ENCODE assay signal across 18 cellular contexts in the genomic region with DNA sequence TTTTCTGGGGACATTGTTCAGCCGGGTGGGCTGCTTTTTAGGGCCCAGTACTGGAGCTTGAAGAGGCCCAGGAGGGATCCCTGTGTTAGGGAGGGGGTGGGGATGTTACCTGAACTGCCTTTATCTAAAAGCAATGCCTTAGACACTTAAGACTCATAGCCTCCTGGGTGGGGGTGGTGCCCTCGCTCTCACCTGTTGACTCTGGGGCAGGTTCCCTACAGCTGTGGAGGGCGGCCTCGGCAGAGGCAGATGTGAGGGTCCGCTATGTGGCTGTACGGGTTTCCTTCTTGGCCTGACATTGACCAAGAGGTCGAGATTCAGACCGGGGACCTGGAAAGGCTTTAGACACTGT. TPM values are rescaled to one million over a fixed set of nuclear protein-coding genes. Genes with fewer than 3 reads are reported as not detected.
DNase-seq lines count a peak whose midpoint lies in the region; ATAC-seq, FAIRE-seq and TF ChIP-seq lines count a peak whose summit lies in the region.
"Had no signal": no experiment of that assay in that cellular context is flagged by ENCODE, and none has a peak within 500 bp of the region (broad histone marks: within the 10 kb centered on the region; RNA-seq: fewer than 3 reads in every experiment).

No MANE protein-coding gene starts in this region.

- dilution Hi-C loops in keratinocyte (cut with MboI; ENCODE audit: extremely low pct_ligation_motif_present, low sequenced_read_pairs) = no loop called here

- H3K9ac ChIP-seq in GM12878 (ENCODE audit: control insufficient read depth, insufficient read depth, low read length) (no peak overlapping the region; the same call in 1 of the 2 replicates), keratinocyte (ENCODE audit: control insufficient read depth, extremely low read depth, insufficient read depth, low read length) (peak overlapping the region; percentile 69)

- TF ChIP-seq RAD21 in GM12878 (IDR thresholded peaks at IDR 0.05; ENCODE audit: insufficient read depth, low read depth, low read length) = no peak

- RAD21 ChIA-PET in GM12878 (lab: Charles Lee; ENCODE audit: unreplicated experiment) = interaction anchor here (1.3 to 11.2 kb wide), 7 partner anchors 12 to 226 kb away, joined by 3 to 139 read pairs (median 7); a partner anchor contains a TSS

- CTCF ChIA-PET in GM12878 (lab: Yijun Ruan, JAX) = interaction anchor here (0.7 to 10.0 kb wide), 10 partner anchors 9 to 337 kb away, joined by 3 to 131 read pairs (median 3); no protein-coding TSS in a partner anchor

- H3K4me1 ChIP-seq in GM23338 (ENCODE audit: insufficient read depth) (peaks cover 51% of the 10 kb centered on the region), GM12878 (ENCODE audit: control insufficient read depth, insufficient read depth, low read length) (peaks cover 25% of the 10 kb centered on the region), keratinocyte (ENCODE audit: control insufficient read depth, extremely low read depth, insufficient read depth, low read length) (peaks cover 42% of the 10 kb centered on the region), prostate gland (replicated peaks) (no peaks in the 10 kb centered on the region)

- H3K27ac ChIP-seq in GM23338 (ENCODE audit: low read depth) (no peak overlapping the region), GM12878 (ENCODE audit: control insufficient read depth, insufficient read depth) (no peak overlapping the region), keratinocyte (ENCODE audit: control insufficient read depth, insufficient read depth, low read length) (peak overlapping the region; percentile 92), prostate gland (peak overlapping the region; percentile 63 to 81)

- TF ChIP-seq EP300 in GM12878 (IDR thresholded peaks at IDR 0.05; ENCODE audit: borderline replicate concordance in 1 of 2, control insufficient read depth in 1 of 2, low read depth in 2 of 2, low read length in 2 of 2) = no peak

- DNase-seq in GM23338 (ENCODE audit: low spot score) = peak; percentile 44
- DNase-seq in GM12878 (ENCODE audit: low read depth, low spot score) = no peak
- no peak for DNase-seq in keratinocyte (ENCODE audit: low read depth, low spot score)
- DNase-seq in prostate gland (ENCODE audit: low spot score) = no peak
- no peak for DNase-seq in MV-4-11 (lab: John Stamatoyannopoulos, UW)
- DNase-seq in NCI-H2029 (lab: John Stamatoyannopoulos, UW) = no peak
- no peak for DNase-seq in NAMALWA (ENCODE audit: low spot score)
- DNase-seq in T-helper 17 cell = no peak
- DNase-seq: activated CD4-positive, CD25-positive, alpha-beta regulatory T cell treated with anti-CD3 and anti-CD28 coated beads, Interleukin-2, amount 50 U/mL, for 72 hours; activated naive CD8-positive, alpha-beta T cell treated with anti-CD3 and anti-CD28 coated beads for 36 hours; caudate nucleus; HFFc6; left cardiac atrium; NCI-H1092; T-cell had no signal

- 0 out of 2 replicates have a peak, but pooled peaks cover 3% of the 10 kb centered on the region for H3F3A ChIP-seq in GM23338 (replicated peaks; ENCODE audit: low read depth)

- H3K36me3 Mint-ChIP-seq in GM23338 (ENCODE audit: low read depth) (peaks cover 36% of the 10 kb centered on the region), T-helper 17 cell (ENCODE audit: low read depth) (no peaks in the 10 kb centered on the region)
- H3K36me3 Mint-ChIP-seq: activated naive CD8-positive, alpha-beta T cell treated with anti-CD3 and anti-CD28 coated beads for 36 hours; T-cell had no signal

- 68% methylated on average over 7 of the region's 8 CpGs for WGBS in GM12878 (ENCODE audit: insufficient coverage, insufficient replicate concordance, low lambda C conversion rate, missing lambda C conversion rate)
- WGBS in prostate gland = 48% methylated on average over 8 of the region's 8 CpGs

- no peak; the same call in 2 of the 3 replicates for ATAC-seq in GM23338
- peak; percentile 5 for ATAC-seq in GM12878
- ATAC-seq in T-helper 17 cell = no peak
- ATAC-seq: left cardiac atrium, T-cell had no signal

- H3K27me3 ChIP-seq in GM23338 (ENCODE audit: insufficient read depth) (no peaks in the 10 kb centered on the region), GM12878 (replicated peaks in 1 of 2; ENCODE audit: control insufficient read depth in 2 of 2, insufficient read depth in 2 of 2, low read length in 1 of 2) (no peaks in the 10 kb centered on the region), keratinocyte (ENCODE audit: control insufficient read depth, extremely low read depth, insufficient read depth, low read length) (no peaks in the 10 kb centered on the region), prostate gland (replicated peaks; ENCODE audit: insufficient read depth) (no peaks in the 10 kb centered on the region)

- H3K79me2 ChIP-seq in GM23338 (replicated peaks; ENCODE audit: insufficient read depth) (peaks cover 63% of the 10 kb centered on the region), GM12878 (ENCODE audit: control insufficient read depth, insufficient read depth, low read length) (no peaks in the 10 kb centered on the region; the same call in 1 of the 2 replicates), keratinocyte (ENCODE audit: control insufficient read depth, insufficient read depth, low read length) (peaks cover 22% of the 10 kb centered on the region)

- TF ChIP-seq POLR2A in GM12878 (IDR thresholded peaks at IDR 0.05; ENCODE audit: low read depth, low read length) = no peak
- TF ChIP-seq POLR2A in prostate gland (IDR thresholded peaks at IDR 0.05) = no peak

- H4K20me1 ChIP-seq in GM23338 (replicated peaks; ENCODE audit: insufficient read depth) (no peaks in the 10 kb centered on the region; the same call in none of the 2 replicates), GM12878 (ENCODE audit: control insufficient read depth, insufficient read depth) (no peaks in the 10 kb centered on the region), keratinocyte (ENCODE audit: control insufficient read depth, extremely low read depth, insufficient read depth, low read length) (peaks cover 11% of the 10 kb centered on the region)

- H3K27me3 Mint-ChIP-seq in GM23338 (ENCODE audit: insufficient read depth, low read depth, poor library complexity) (peaks cover 27% of the 10 kb centered on the region), T-helper 17 cell (peaks cover 5% of the 10 kb centered on the region)

- FAIRE-seq in GM12878 (lab: Jason Lieb, UNC) = no peak
- no peak for FAIRE-seq in keratinocyte (lab: Jason Lieb, UNC)
- FAIRE-seq: HTR-8/SVneo had no signal

- H3K4me2 ChIP-seq in GM23338 = peak overlapping the region; percentile 95
- peak overlapping the region; percentile 15; the same call in 1 of the 2 replicates for H3K4me2 ChIP-seq in GM12878 (ENCODE audit: control insufficient read depth, insufficient read depth)
- peak overlapping the region; percentile 95 for H3K4me2 ChIP-seq in keratinocyte (ENCODE audit: control insufficient read depth, extremely low read depth, insufficient read depth, low read depth, low read length)

- H3K9me3 Mint-ChIP-seq in GM23338 = no peaks in the 10 kb centered on the region; the same call in 2 of the 3 replicates
- H3K9me3 Mint-ChIP-seq: activated naive CD8-positive, alpha-beta T cell treated with anti-CD3 and anti-CD28 coated beads for 36 hours; HFFc6; T-cell had no signal

- peak overlapping the region; percentile 30; the same call in 1 of the 2 replicates for H3K4me3 ChIP-seq in GM23338
- H3K4me3 ChIP-seq in GM12878 = no peak overlapping the region
- peak overlapping the region; percentile 72 to 84 (median 81) for H3K4me3 ChIP-seq in keratinocyte (ENCODE audit: control insufficient read depth in 2 of 3, extremely low read depth in 1 of 3, insufficient read depth in 2 of 3, low read depth in 1 of 3, low read length in 3 of 3)
- H3K4me3 ChIP-seq in prostate gland = peak overlapping the region; percentile 29 to 30

- peak overlapping the region; percentile 85; the same call in 2 of the 3 replicates for H3K4me3 Mint-ChIP-seq in GM23338
- H3K4me3 Mint-ChIP-seq in T-helper 17 cell = no peak overlapping the region
- H3K4me3 Mint-ChIP-seq: activated naive CD8-positive, alpha-beta T cell treated with anti-CD3 and anti-CD28 coated beads for 36 hours; HFFc6; T-cell had no signal

- H3K27ac Mint-ChIP-seq in GM23338 (0 out of 2 replicates have a peak overlapping the region, but pooled peaks have one; percentile 72), T-helper 17 cell (no peak overlapping the region)
- H3K27ac Mint-ChIP-seq: activated naive CD8-positive, alpha-beta T cell treated with anti-CD3 and anti-CD28 coated beads for 36 hours; HFFc6; T-cell had no signal

- H3K4me1 Mint-ChIP-seq in GM23338 (peaks cover 59% of the 10 kb centered on the region), T-helper 17 cell (peaks cover 17% of the 10 kb centered on the region)

- H3K9me2 ChIP-seq in GM23338 (ENCODE audit: insufficient read depth) = no peaks in the 10 kb centered on the region

- no peaks in the 10 kb centered on the region for H3K9me1 ChIP-seq in keratinocyte (ENCODE audit: control insufficient read depth, extremely low read depth, insufficient read depth, low read length)

- BruUV-seq in GM12878 (replicated peaks; lab: Mats Ljungman, UMichigan) = TSS peak; percentile 83

- H2AFZ ChIP-seq in GM23338 = no peak overlapping the region
- no peak overlapping the region; the same call in 1 of the 2 replicates for H2AFZ ChIP-seq in GM12878 (ENCODE audit: control insufficient read depth, low read depth, low read length)
- H2AFZ ChIP-seq in keratinocyte (ENCODE audit: control insufficient read depth, low read length) = peak overlapping the region; percentile 37

- no peaks in the 10 kb centered on the region; the same call in 1 of the 2 replicates for H3K36me3 ChIP-seq in GM23338 (ENCODE audit: insufficient read depth)
- H3K36me3 ChIP-seq in GM12878 (ENCODE audit: control insufficient read depth in 2 of 2, insufficient read depth in 2 of 2, low read length in 1 of 2) = peaks cover 0 to 12% of the 10 kb centered on the region in 2 experiments; a peak in 2 of 4 replicates
- H3K36me3 ChIP-seq in keratinocyte (ENCODE audit: control insufficient read depth in 2 of 2, extremely low read depth in 1 of 2, insufficient read depth in 2 of 2, low read length in 2 of 2) = peaks cover 19 to 28% of the 10 kb centered on the region in 2 experiments
- H3K36me3 ChIP-seq in prostate gland = no peaks in the 10 kb centered on the region

- intact Hi-C loops in GM12878 (cut with micrococcal nuclease; ENCODE audit: unreplicated experiment) (loop anchor here (2.0 kb wide), 1 partner anchor 75 kb away; no protein-coding TSS in a partner anchor), prostate gland (cut with DNase I) (no loop called here)

- in situ Hi-C loops in GM12878 (cut with MboI) = no loop called here

- POLR2A ChIA-PET in GM12878 (lab: Charles Lee) = interaction anchor here (0.6 to 5.1 kb wide), 5 partner anchors 12 to 76 kb away, joined by 3 to 49 read pairs (median 3); no protein-coding TSS in a partner anchor

- no peaks in the 10 kb centered on the region for H3K9me3 ChIP-seq in GM12878 (replicated peaks; ENCODE audit: control insufficient read depth, insufficient read depth, low read length)
- H3K9me3 ChIP-seq in keratinocyte (ENCODE audit: control insufficient read depth, low read depth, low read length) = no peaks in the 10 kb centered on the region
- H3K9me3 ChIP-seq in prostate gland = no peaks in the 10 kb centered on the region
- H3K9me3 ChIP-seq in T-helper 17 cell (ENCODE audit: control insufficient read depth, low read length, poor library complexity, severe bottlenecking) = no peaks in the 10 kb centered on the region

- TF ChIP-seq CTCF in GM23338 (conservative IDR thresholded peaks at IDR 0.05; ENCODE audit: low read depth in 2 of 2) (0 out of 4 replicates have a peak, but pooled peaks of 1 of the 2 experiments have one; percentile 0), GM12878 (IDR thresholded peaks at IDR 0.05 in 2 of 3, conservative IDR thresholded peaks at IDR 0.05 in 1 of 3; ENCODE audit: control insufficient read depth in 2 of 3, extremely low read depth in 1 of 3, insufficient read depth in 1 of 3, low read depth in 3 of 3, low read length in 3 of 3) (no peak), keratinocyte (optimal IDR thresholded peaks at IDR 0.05 in 1 of 3, IDR thresholded peaks at IDR 0.05 in 1 of 3, conservative IDR thresholded peaks at IDR 0.05 in 1 of 3; ENCODE audit: extremely low read depth in 1 of 3, insufficient read depth in 2 of 3, low read length in 3 of 3) (no peak), prostate gland (IDR thresholded peaks at IDR 0.05) (peak in 1 of 4 experiments; percentile 1)

- SMC1A ChIA-PET in GM12878 (lab: Charles Lee; ENCODE audit: uncharacterized antibody, unreplicated experiment) = interaction anchor here (0.9 to 12.2 kb wide), 10 partner anchors 10 to 273 kb away, joined by 3 to 193 read pairs (median 11); no protein-coding TSS in a partner anchor

RNA-seq across cellular contexts. Expression of a gene that starts 0.7 kb away (rescaled TPM):
- 41.2 and 43.9 TPM in 2 replicates for total RNA-seq in GM23338 (2014; rRNA removed; shearing (Covaris generic))
- polyA plus RNA-seq in GM23338 (2016; fragmentation: Nextera tagmentation; extraction: Ambion mirVana) (25.2 and 25.3 TPM in 2 replicates), GM12878 (2011; rRNA removed) (8.1 and 12.9 TPM in 2 replicates), GM12878 (2014; fragmentation: Illumina TruSeq; extraction: Trizol) (7.5 and 9.2 TPM in 2 replicates), GM12878 (2014; fragmentation: Nextera tagmentation; extraction: Ambion mirVana) (1 to 10 TPM; 7.0 to 9.9 TPM), GM12878 (2014; rRNA removed) (12.2 and 15.4 TPM in 2 replicates), GM12878 (2016; fragmentation: Nextera tagmentation; extraction: Ambion mirVana) (1 to 10 TPM; 3.6 to 5.3 TPM), keratinocyte (12.5 to 18.7 TPM (median 14.9 TPM) in 3 replicates)
- 50.9 and 53.6 TPM in 2 replicates for total RNA-seq in GM12878 (2013; cell fraction: nucleolus; rRNA removed)
- total RNA-seq in GM12878 (2014; rRNA removed) (9.8 and 13.0 TPM in 2 replicates), GM12878 (2014; rRNA removed; fragmentation: Illumina TruSeq; extraction: Trizol) (3.9 and 4.4 TPM in 2 replicates), GM12878 (2021) (14.0 and 14.8 TPM in 2 replicates), prostate gland (10 to 100 TPM in 1 of 2 donors, 1 to 10 TPM in 1; 7.4 to 27.1 TPM), T-helper 17 cell (under 1 TPM; 0.25 to 0.39 TPM)
- polyA plus RNA-seq in GM12878 (2011; ENCODE audit: low read depth) = 1.6 TPM
- polyA plus RNA-seq in GM12878 (2011; cell fraction: cytosol; rRNA removed) = 18.6 and 22.9 TPM in 2 replicates
- 40.8 and 44.8 TPM in 2 replicates for polyA plus RNA-seq in GM12878 (2011; cell fraction: nucleus; rRNA removed)
- 2.3 and 4.3 TPM in 2 replicates for polyA plus RNA-seq in GM12878 (2012)
- 8.8 and 10.5 TPM in 2 replicates for polyA minus RNA-seq in GM12878 (2011; rRNA and poly(A)+ RNA removed)
- polyA minus RNA-seq in GM12878 (2011; cell fraction: cytosol; rRNA and poly(A)+ RNA removed) = 7.1 and 7.9 TPM in 2 replicates
- 7.9 and 9.5 TPM in 2 replicates for polyA minus RNA-seq in GM12878 (2011; cell fraction: nucleus; rRNA and poly(A)+ RNA removed)
- 31.4 TPM for polyA plus RNA-seq in keratinocyte (2011; ENCODE audit: low read depth)
- 18.2 and 20.1 TPM in 2 replicates for polyA plus RNA-seq in keratinocyte (2011; cell fraction: cytosol; rRNA removed)
- 41.0 and 44.1 TPM in 2 replicates for polyA plus RNA-seq in keratinocyte (2011; cell fraction: nucleus; rRNA removed)
- polyA plus RNA-seq in keratinocyte (2012; ENCODE audit: low replicate concordance) = 14.6 and 39.3 TPM in 2 replicates
- 17.7 to 35.2 TPM (median 20.2 TPM) in 3 replicates for polyA minus RNA-seq in keratinocyte
- 29.5 TPM for polyA minus RNA-seq in keratinocyte (2011; cell fraction: cytosol; rRNA and poly(A)+ RNA removed)
- polyA minus RNA-seq in keratinocyte (2011; cell fraction: nucleus; rRNA and poly(A)+ RNA removed) = 21.4 and 25.7 TPM in 2 replicates
- total RNA-seq: HFFc6 had no signal

RNA-seq across cellular contexts. Expression of a gene that starts 22.6 kb away (rescaled TPM):
- not detected in 2 replicates for total RNA-seq in GM23338 (2014; rRNA removed; shearing (Covaris generic))
- polyA plus RNA-seq in GM23338 (2016; fragmentation: Nextera tagmentation; extraction: Ambion mirVana) = not detected in 2 replicates
- 0.33 TPM in 1 of 2 replicates, not detected in the other for total RNA-seq in GM12878 (2013; cell fraction: nucleolus; rRNA removed)
- not detected in 2 replicates for total RNA-seq in GM12878 (2014; rRNA removed)
- not detected in 2 replicates for total RNA-seq in GM12878 (2014; rRNA removed; fragmentation: Illumina TruSeq; extraction: Trizol)
- not detected in 2 replicates for total RNA-seq in GM12878 (2021)
- polyA plus RNA-seq in GM12878 (2011; ENCODE audit: low read depth) = not detected
- polyA plus RNA-seq in GM12878 (2011; rRNA removed) = not detected in 2 replicates
- 0.06 and 0.13 TPM in 2 replicates for polyA plus RNA-seq in GM12878 (2011; cell fraction: cytosol; rRNA removed)
- 0.42 TPM in 2 replicates for polyA plus RNA-seq in GM12878 (2011; cell fraction: nucleus; rRNA removed)
- polyA plus RNA-seq in GM12878 (2012) = 0.18 and 0.22 TPM in 2 replicates
- not detected in 2 replicates for polyA plus RNA-seq in GM12878 (2014; fragmentation: Illumina TruSeq; extraction: Trizol)
- not detected for polyA plus RNA-seq in GM12878 (2014; fragmentation: Nextera tagmentation; extraction: Ambion mirVana)
- polyA plus RNA-seq in GM12878 (2014; rRNA removed) = not detected in 2 replicates
- polyA plus RNA-seq in GM12878 (2016; fragmentation: Nextera tagmentation; extraction: Ambion mirVana) = not detected
- polyA minus RNA-seq in GM12878 (2011; rRNA and poly(A)+ RNA removed) = not detected in 2 replicates
- not detected in 2 replicates for polyA minus RNA-seq in GM12878 (2011; cell fraction: cytosol; rRNA and poly(A)+ RNA removed)
- polyA minus RNA-seq in GM12878 (2011; cell fraction: nucleus; rRNA and poly(A)+ RNA removed) = 0.48 TPM in 1 of 2 replicates, not detected in the other
- polyA plus RNA-seq in keratinocyte = 0.06 TPM in 1 of 3 replicates, not detected in the others
- polyA plus RNA-seq in keratinocyte (2011; ENCODE audit: low read depth) = not detected
- polyA plus RNA-seq in keratinocyte (2011; cell fraction: cytosol; rRNA removed) = not detected in 2 replicates
- 0.28 and 0.53 TPM in 2 replicates for polyA plus RNA-seq in keratinocyte (2011; cell fraction: nucleus; rRNA removed)
- not detected in 2 replicates for polyA plus RNA-seq in keratinocyte (2012; ENCODE audit: low replicate concordance)
- not detected in 3 replicates for polyA minus RNA-seq in keratinocyte
- polyA minus RNA-seq in keratinocyte (2011; cell fraction: cytosol; rRNA and poly(A)+ RNA removed) = not detected
- polyA minus RNA-seq in keratinocyte (2011; cell fraction: nucleus; rRNA and poly(A)+ RNA removed) = 0.74 and 2.0 TPM in 2 replicates
- total RNA-seq in prostate gland = 1 to 10 TPM in 1 of 2 donors, not detected in 1; 1.2 TPM
- total RNA-seq in T-helper 17 cell = 10 to 100 TPM; 10.9 to 18.3 TPM
- total RNA-seq: activated naive CD8-positive, alpha-beta T cell treated with anti-CD3 and anti-CD28 coated beads for 36 hours; HFFc6; left cardiac atrium; NCI-H460; skeletal muscle tissue had no signal

Comparison
In these comparisons a context has a peak if more than half of its experiments do, and no peak if none do; other contexts are left out.
1. H3K27ac ChIP-seq: peak in keratinocyte (single experiment) and prostate gland (2 of 2); none in GM23338 (single experiment) and GM12878 (single experiment).
2. H3K4me2 ChIP-seq: peak in every context shown above with its lines; median percentile 95 in GM23338; 95 in keratinocyte; 15 in GM12878.
3. RNA of a gene that starts 22.6 kb away (total RNA-seq): 10.9 to 18.3 TPM in T-helper 17 cell; 1.2 TPM in prostate gland, not detected in GM23338 and 0.33 TPM in GM12878; every median in the first group is over 4 times any median in the second.